ENCODE assay signal across 10 cellular contexts in genomic region chr5:126868961-126869451, GRCh38.
DNase-seq lines count a peak whose midpoint lies in the region; ATAC-seq and TF ChIP-seq lines count a peak whose summit lies in the region.
"Had no signal": no experiment of that assay in that cellular context is flagged by ENCODE, and none has a peak within 500 bp of the region (broad histone marks: within the 10 kb centered on the region; RNA-seq: fewer than 3 reads in every experiment).

No MANE protein-coding gene starts in this region.

- H3K36me3 Mint-ChIP-seq in T-helper 1 cell treated with Interleukin-12 subunit alpha and Interleukin-12 subunit beta and Interleukin-4 antibody, amounts not matched to agents 30 μg/mL and 1 μg/mL, for 36 hours (ENCODE audit: low read depth) = peaks cover 3% of the 10 kb centered on the region
- peaks cover 14% of the 10 kb centered on the region for H3K36me3 Mint-ChIP-seq in activated T-cell treated with anti-CD3 and anti-CD28 coated beads, Interleukin-2, amount 50 U/mL, for 24 hours (ENCODE audit: low read depth)

- no peaks in the 10 kb centered on the region for H3K9me3 Mint-ChIP-seq in T-helper 1 cell treated with Interleukin-12 subunit alpha and Interleukin-12 subunit beta and Interleukin-4 antibody, amounts not matched to agents 30 μg/mL and 1 μg/mL, for 36 hours
- no peaks in the 10 kb centered on the region for H3K9me3 Mint-ChIP-seq in activated T-cell treated with anti-CD3 and anti-CD28 coated beads, Interleukin-2, amount 50 U/mL, for 24 hours

- peak overlapping the region; percentile 77 for H2AFZ ChIP-seq in smooth muscle cell (ENCODE audit: low read depth)
- no peak overlapping the region for H2AFZ ChIP-seq in PC-9

- H3K9me2 ChIP-seq in PC-9 (ENCODE audit: insufficient read depth) = no peaks in the 10 kb centered on the region

- ATAC-seq in HG03064 (IDR thresholded peaks at IDR 0.05; ENCODE audit: low read depth, unreplicated experiment) (peak; percentile 69), heart right ventricle (peak in 7 of 8 donors; percentile 59 to 82 (median 73))

- H3K27ac ChIP-seq in heart right ventricle (no peak overlapping the region), smooth muscle cell (ENCODE audit: low read depth) (no peak overlapping the region), PC-9 (no peak overlapping the region)
- H3K27ac ChIP-seq: C4-2B, neutrophil had no signal

- H3K27ac Mint-ChIP-seq in T-helper 1 cell treated with Interleukin-12 subunit alpha and Interleukin-12 subunit beta and Interleukin-4 antibody, amounts not matched to agents 30 μg/mL and 1 μg/mL, for 36 hours = no peak overlapping the region
- peak overlapping the region; percentile 53 for H3K27ac Mint-ChIP-seq in activated T-cell treated with anti-CD3 and anti-CD28 coated beads, Interleukin-2, amount 50 U/mL, for 24 hours

- no peak for DNase-seq in T-helper 1 cell
- peak; percentile 55 for DNase-seq in activated T-cell treated with anti-CD3 and anti-CD28 coated beads, Interleukin-2, amount 50 U/mL, for 24 hours
- peak in 1 of 2 donors; percentile 46 for DNase-seq in heart right ventricle
- no peak for DNase-seq in smooth muscle cell (lab: John Stamatoyannopoulos, UW; ENCODE audit: unreplicated experiment)
- DNase-seq in PC-9 = no peak
- DNase-seq in activated effector memory CD4-positive, alpha-beta T cell treated with anti-CD3 and anti-CD28 coated beads, Interleukin-2, amount 50 U/mL, for 16 hours = no peak

- intact Hi-C loops in heart right ventricle (cut with DNase I) = no loop called here
- intact Hi-C loops in PC-9 (cut with micrococcal nuclease; ENCODE audit: unreplicated experiment) = no loop called here

- POLR2A ChIA-PET in PC-9 (lab: Charles Lee; ENCODE audit: unreplicated experiment) = no interaction called here

- H3F3A ChIP-seq in smooth muscle cell (ENCODE audit: low read depth) (no peaks in the 10 kb centered on the region), PC-9 (ENCODE audit: insufficient read depth, low read depth) (no peaks in the 10 kb centered on the region)

- peak overlapping the region; percentile 84 for H3K4me2 ChIP-seq in smooth muscle cell
- H3K4me2 ChIP-seq in PC-9 = no peak overlapping the region

- H3K27me3 Mint-ChIP-seq in T-helper 1 cell treated with Interleukin-12 subunit alpha and Interleukin-12 subunit beta and Interleukin-4 antibody, amounts not matched to agents 30 μg/mL and 1 μg/mL, for 36 hours (ENCODE audit: low read depth) = no peaks in the 10 kb centered on the region
- no peaks in the 10 kb centered on the region for H3K27me3 Mint-ChIP-seq in activated T-cell treated with anti-CD3 and anti-CD28 coated beads, Interleukin-2, amount 50 U/mL, for 24 hours

- H3K4me1 Mint-ChIP-seq in T-helper 1 cell treated with Interleukin-12 subunit alpha and Interleukin-12 subunit beta and Interleukin-4 antibody, amounts not matched to agents 30 μg/mL and 1 μg/mL, for 36 hours (ENCODE audit: low read depth) = peaks cover 12% of the 10 kb centered on the region
- peaks cover 10% of the 10 kb centered on the region for H3K4me1 Mint-ChIP-seq in activated T-cell treated with anti-CD3 and anti-CD28 coated beads, Interleukin-2, amount 50 U/mL, for 24 hours (ENCODE audit: low read depth)

- H3K4me1 ChIP-seq in heart right ventricle (peaks cover 0 to 27% (median 5%) of the 10 kb centered on the region in 9 donors), smooth muscle cell (ENCODE audit: low read depth) (peaks cover 7% of the 10 kb centered on the region), PC-9 (replicated peaks; ENCODE audit: insufficient read depth) (no peaks in the 10 kb centered on the region)

- H4K20me1 ChIP-seq in smooth muscle cell (ENCODE audit: low read depth) (no peaks in the 10 kb centered on the region), PC-9 (ENCODE audit: insufficient read depth) (no peaks in the 10 kb centered on the region)

- H3K79me2 ChIP-seq in smooth muscle cell (ENCODE audit: low read depth) = no peaks in the 10 kb centered on the region
- H3K79me2 ChIP-seq in PC-9 (ENCODE audit: low read depth) = no peaks in the 10 kb centered on the region

- no peaks in the 10 kb centered on the region for H3K9me3 ChIP-seq in heart right ventricle
- H3K9me3 ChIP-seq in smooth muscle cell (replicated peaks; ENCODE audit: low read depth) = no peaks in the 10 kb centered on the region
- no peaks in the 10 kb centered on the region for H3K9me3 ChIP-seq in PC-9 (ENCODE audit: insufficient read depth, low read depth)
- H3K9me3 ChIP-seq: neutrophil had no signal

- H3K27me3 ChIP-seq in heart right ventricle (no peaks in the 10 kb centered on the region), smooth muscle cell (ENCODE audit: low read depth) (no peaks in the 10 kb centered on the region), PC-9 (ENCODE audit: insufficient read depth, low read depth) (no peaks in the 10 kb centered on the region)

- H3K4me3 ChIP-seq in heart right ventricle = peak overlapping the region in 6 of 10 donors; percentile 10 to 34 (median 24)
- H3K4me3 ChIP-seq in smooth muscle cell = peak overlapping the region; percentile 35
- H3K4me3 ChIP-seq in PC-9 = no peak overlapping the region

- CTCF ChIA-PET in PC-9 (lab: Charles Lee) = no interaction called here

- WGBS in heart right ventricle, 2 donors = 32 to 44% methylated on average over 23 of the region's 23 CpGs
- 15% methylated on average over 23 of the region's 23 CpGs for WGBS in smooth muscle cell (ENCODE audit: low lambda C conversion rate)

- peaks cover 0 to 21% (median 0%) of the 10 kb centered on the region in 9 donors for H3K36me3 ChIP-seq in heart right ventricle
- H3K36me3 ChIP-seq in smooth muscle cell (ENCODE audit: low read depth) = no peaks in the 10 kb centered on the region
- H3K36me3 ChIP-seq in PC-9 (ENCODE audit: low read depth) = no peaks in the 10 kb centered on the region
- H3K36me3 ChIP-seq: neutrophil had no signal

- TF ChIP-seq CTCF in heart right ventricle (IDR thresholded peaks at IDR 0.05) (no peak), smooth muscle cell (IDR thresholded peaks at IDR 0.05; ENCODE audit: borderline replicate concordance, insufficient read depth, poor library complexity, severe bottlenecking) (no peak), PC-9 (conservative IDR thresholded peaks at IDR 0.05) (no peak)

- H3K9ac ChIP-seq in smooth muscle cell (ENCODE audit: low read depth) = no peak overlapping the region

- BruUV-seq in PC-9 (replicated peaks; lab: Mats Ljungman, UMichigan) = no TSS peak

- H3K4me3 Mint-ChIP-seq in T-helper 1 cell treated with Interleukin-12 subunit alpha and Interleukin-12 subunit beta and Interleukin-4 antibody, amounts not matched to agents 30 μg/mL and 1 μg/mL, for 36 hours = peak overlapping the region; percentile 69
- H3K4me3 Mint-ChIP-seq in activated T-cell treated with anti-CD3 and anti-CD28 coated beads, Interleukin-2, amount 50 U/mL, for 24 hours = peak overlapping the region; percentile 67
